10 cellular contexts compared by ENCODE assay signal in the genomic region with DNA sequence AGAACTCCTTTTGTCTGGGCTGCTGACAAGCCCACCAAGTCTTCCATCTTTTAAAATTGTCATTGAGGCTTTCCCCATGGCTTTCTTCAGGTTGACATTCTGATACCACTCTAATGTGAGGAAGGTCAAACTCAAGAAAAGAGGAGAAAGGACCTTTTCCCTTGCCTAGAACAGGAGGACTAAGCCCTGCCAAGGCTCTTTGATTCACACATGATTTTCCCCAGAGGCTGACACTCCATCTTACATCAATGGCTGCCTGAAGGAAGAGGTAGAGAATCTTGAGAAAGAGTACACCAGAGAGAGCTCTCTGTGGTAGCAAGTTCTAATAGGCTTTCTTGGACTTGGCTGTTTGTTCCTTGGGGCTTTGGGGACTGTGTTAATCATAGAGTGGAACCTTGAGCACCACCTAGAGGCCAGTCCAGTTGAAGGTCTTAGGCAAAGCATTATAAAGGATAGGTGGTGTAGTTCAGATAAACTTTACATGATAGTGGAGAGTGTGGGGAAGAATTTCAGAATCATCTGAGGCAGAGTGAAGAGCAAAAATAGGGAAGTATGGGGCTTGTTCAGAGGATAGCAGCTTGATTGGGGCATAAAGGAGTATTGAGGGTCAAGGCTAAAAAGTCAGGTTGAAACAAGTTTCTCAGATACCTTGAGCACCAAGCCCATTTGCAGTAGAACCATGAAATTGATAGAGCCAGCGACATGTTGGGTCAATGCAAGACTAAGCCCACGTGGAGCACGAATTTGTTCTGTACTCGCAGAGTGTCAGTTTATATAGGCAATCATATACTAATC. TPM values are rescaled to one million over a fixed set of nuclear protein-coding genes. Genes with fewer than 3 reads are reported as not detected.
A peak's percentile ranks its signal among the peaks of the same experiment; 100 is the strongest.
DNase-seq lines count a peak whose midpoint lies in the region; ATAC-seq, FAIRE-seq and TF ChIP-seq lines count a peak whose summit lies in the region.
"Had no signal": no experiment of that assay in that cellular context is flagged by ENCODE, and none has a peak within 500 bp of the region (broad histone marks: within the 10 kb centered on the region; RNA-seq: fewer than 3 reads in every experiment).

No MANE protein-coding gene starts in this region.

- no peak overlapping the region for H3K9ac ChIP-seq in HepG2 (ENCODE audit: insufficient read depth, low read depth, low read length)
- H3K9ac ChIP-seq: BLaER1 had no signal

- no peak overlapping the region for H3K4me2 ChIP-seq in HepG2 (ENCODE audit: low read depth, low read length)
- H3K4me2 ChIP-seq: BLaER1 had no signal

- BruUV-seq in HepG2 (replicated peaks; lab: Mats Ljungman, UMichigan), result no TSS peak

- no peak overlapping the region for H3K4me3 Mint-ChIP-seq in HFFc6
- no peak overlapping the region for H3K4me3 Mint-ChIP-seq in activated B cell treated with CpG ODN at 0.5 μM for 24 hours
- no peak overlapping the region for H3K4me3 Mint-ChIP-seq in chondrocyte (ENCODE audit: unreplicated experiment)

- H3K36me3 ChIP-seq in HepG2 (replicated peaks in 1 of 2; ENCODE audit: control insufficient read depth in 1 of 2, insufficient read depth in 2 of 2, low read length in 2 of 2), result peaks cover 3 to 22% of the 10 kb centered on the region in 2 experiments
- H3K36me3 ChIP-seq: BLaER1 had no signal

- H3K27ac ChIP-seq in HepG2 (ENCODE audit: extremely low read length, insufficient read depth, low read length), result no peak overlapping the region
- H3K27ac ChIP-seq: BLaER1, neutrophil had no signal

- no peaks in the 10 kb centered on the region for H3K27me3 Mint-ChIP-seq in HFFc6 (ENCODE audit: insufficient read depth)
- H3K27me3 Mint-ChIP-seq in activated B cell treated with CpG ODN at 0.5 μM for 24 hours, result no peaks in the 10 kb centered on the region
- H3K27me3 Mint-ChIP-seq in chondrocyte (ENCODE audit: low read depth), result no peaks in the 10 kb centered on the region

- no peak for TF ChIP-seq POLR2A in HepG2 (IDR thresholded peaks at IDR 0.05; ENCODE audit: insufficient read depth in 1 of 2, low read depth in 2 of 2, low read length in 2 of 2)

- 0 out of 2 replicates have a peak, but pooled peaks have one; percentile 34 for TF ChIP-seq RAD21 in HepG2 (CRISPR knock-in tag; IDR thresholded peaks at IDR 0.05)

- TF ChIP-seq CTCF in HFFc6 (IDR thresholded peaks at IDR 0.05), result peak; percentile 84
- peak; percentile 78 for TF ChIP-seq CTCF in activated B cell treated with CpG ODN at 0.5 μM for 24 hours (IDR thresholded peaks at IDR 0.05)
- TF ChIP-seq CTCF in chondrocyte (IDR thresholded peaks at IDR 0.05), result peak; percentile 86
- TF ChIP-seq CTCF in HepG2 (CRISPR knock-in tag; IDR thresholded peaks at IDR 0.05), result peak; percentile 72

- no peak for TF ChIP-seq EP300 in HepG2 (IDR thresholded peaks at IDR 0.05; ENCODE audit: low read depth in 2 of 2, low read length in 2 of 2)
- TF ChIP-seq EP300 in HepG2 (CRISPR knock-in tag; IDR thresholded peaks at IDR 0.05; ENCODE audit: borderline replicate concordance), result no peak

- CTCF ChIA-PET in activated B cell treated with CpG ODN at 0.5 μM for 24 hours (lab: Charles Lee) (interaction anchor here (0.9 to 6.3 kb wide), 6 partner anchors 131 to 568 kb away, joined by 3 to 89 read pairs (median 12); a partner anchor contains a TSS), HepG2 (lab: Yijun Ruan, JAX; ENCODE audit: low intra/inter-chr PET ratio, low total read pairs) (interaction anchor here (1.3 to 3.3 kb wide), 2 partner anchors 153 to 403 kb away, joined by 4 to 33 read pairs; no protein-coding TSS in a partner anchor)

- FAIRE-seq in HepG2 (lab: Jason Lieb, UNC), result peak; percentile 87

- H3K9me3 ChIP-seq in HepG2 (ENCODE audit: low read length), result no peaks in the 10 kb centered on the region
- H3K9me3 ChIP-seq: BLaER1, neutrophil had no signal

- 56% methylated on average over 4 of the region's 4 CpGs for WGBS in HepG2 (ENCODE audit: low lambda C conversion rate)

- H3K4me1 Mint-ChIP-seq in HFFc6 (ENCODE audit: low read depth) (no peaks in the 10 kb centered on the region), activated B cell treated with CpG ODN at 0.5 μM for 24 hours (no peaks in the 10 kb centered on the region), chondrocyte (ENCODE audit: low read depth) (no peaks in the 10 kb centered on the region)

- H3K36me3 Mint-ChIP-seq in HFFc6 (ENCODE audit: low read depth), result peaks cover 15% of the 10 kb centered on the region; the same call in 1 of the 2 replicates
- peaks cover 41% of the 10 kb centered on the region for H3K36me3 Mint-ChIP-seq in activated B cell treated with CpG ODN at 0.5 μM for 24 hours (ENCODE audit: low read depth)
- H3K36me3 Mint-ChIP-seq in chondrocyte (ENCODE audit: low read depth), result peaks cover 10% of the 10 kb centered on the region

- no peak overlapping the region for H3K4me3 ChIP-seq in HepG2 (replicated peaks in 1 of 3; ENCODE audit: insufficient read depth in 1 of 3, low read depth in 2 of 3, low read length in 3 of 3)
- H3K4me3 ChIP-seq: BLaER1 had no signal

- H3K27ac Mint-ChIP-seq in HFFc6 (no peak overlapping the region), activated B cell treated with CpG ODN at 0.5 μM for 24 hours (no peak overlapping the region), chondrocyte (ENCODE audit: unreplicated experiment) (no peak overlapping the region)

- peak; percentile 20 for DNase-seq in DMS79 treated with DMSO at 0.1 percent for 48 hours (lab: John Stamatoyannopoulos, UW)
- no peak for DNase-seq in DMS79 (lab: John Stamatoyannopoulos, UW)
- peak; percentile 62 for DNase-seq in HFFc6
- peak; percentile 26 for DNase-seq in NCI-H1694 treated with DMSO at 0.1 percent for 48 hours (lab: John Stamatoyannopoulos, UW)
- DNase-seq in activated B cell treated with CpG ODN at 0.5 μM for 24 hours, result no peak
- no peak for DNase-seq in chondrocyte (ENCODE audit: low spot score)
- peak; percentile 44 for DNase-seq in HepG2 (ENCODE audit: low spot score)
- DNase-seq in stimulated activated CD8-positive, alpha-beta memory T cell treated with anti-CD3 and anti-CD28 coated beads, Interleukin-15, amount 100 ng/mL, for 1 hour (ENCODE audit: low read depth), result peak; percentile 39

- no peaks in the 10 kb centered on the region for H3K79me2 ChIP-seq in HepG2 (ENCODE audit: insufficient read depth, low read length)

- ATAC-seq in activated B cell treated with CpG ODN at 0.5 μM for 24 hours (ENCODE audit: low read depth) (peak; percentile 86), HepG2 (peak; percentile 92)

- no peak overlapping the region for H2AFZ ChIP-seq in HepG2 (ENCODE audit: low read length)

- in situ Hi-C loops in HepG2 (cut with HindIII; ENCODE audit: extremely low pct_ligation_motif_present, low pct_unique_long_range_greater_than_20kb), result loop anchor here (25.0 kb wide), 1 partner anchor 458 kb away; a partner anchor contains a TSS

- no peaks in the 10 kb centered on the region for H3K27me3 ChIP-seq in HepG2 (ENCODE audit: control insufficient read depth in 1 of 2, insufficient read depth in 2 of 2, low read length in 2 of 2)
- H3K27me3 ChIP-seq: BLaER1, neutrophil had no signal

- H4K20me1 ChIP-seq in HepG2 (ENCODE audit: insufficient read depth, low read length), result no peaks in the 10 kb centered on the region
- H4K20me1 ChIP-seq: BLaER1 had no signal

- intact Hi-C loops in activated B cell treated with CpG ODN at 0.5 μM for 24 hours (cut with micrococcal nuclease) (loop anchor here (1.0 kb wide), 3 partner anchors 130 to 480 kb away; no protein-coding TSS in a partner anchor), HepG2 (cut with micrococcal nuclease; ENCODE audit: unreplicated experiment) (loop anchor here (1.0 to 10.0 kb wide), 2 partner anchors 153 to 481 kb away; no protein-coding TSS in a partner anchor)

- no peaks in the 10 kb centered on the region for H3K4me1 ChIP-seq in HepG2 (ENCODE audit: insufficient read depth, low read length)
- H3K4me1 ChIP-seq: BLaER1 had no signal

- POLR2A ChIA-PET in activated B cell treated with CpG ODN at 0.5 μM for 24 hours (lab: Charles Lee), result no interaction called here
- POLR2A ChIA-PET in HepG2 (lab: Yijun Ruan, JAX), result no interaction called here

- H3K9me3 Mint-ChIP-seq in HFFc6 (no peaks in the 10 kb centered on the region), activated B cell treated with CpG ODN at 0.5 μM for 24 hours (no peaks in the 10 kb centered on the region), chondrocyte (ENCODE audit: low read depth) (no peaks in the 10 kb centered on the region)

TF ChIP-seq in HepG2, 621 proteins besides CTCF, POLR2A, EP300 and RAD21:
- TF ChIP-seq STAG1 (CRISPR knock-in tag; IDR thresholded peaks at IDR 0.05) (peak; percentile 55), ZNF775 (CRISPR knock-in tag; IDR thresholded peaks at IDR 0.05; ENCODE audit: borderline replicate concordance) (no peak), SMC3 (IDR thresholded peaks at IDR 0.05; ENCODE audit: low read length) (peak; percentile 46; the same call in 1 of the 2 replicates), XRCC5 (optimal IDR thresholded peaks at IDR 0.05; ENCODE audit: low read length) (peak; percentile 21)
TF ChIP-seq in HepG2: peak in this region for 3.

RNA-seq across cellular contexts. Expression of a gene that starts 36.7 kb away (rescaled TPM):
- 10 to 100 TPM; 57.7 to 69.9 (median 63.0) TPM for total RNA-seq in HFFc6 (2021; fragmentation: NEBNext Ultra II Directional; extraction: Animal tissue kit (Norgen Biotek cat#: 25700))
- total RNA-seq in activated B cell treated with CpG ODN at 0.5 μM for 24 hours, result 19.7 and 24.2 TPM in 2 replicates
- 62.1 to 64.2 TPM (median 63.8 TPM) in 3 replicates for total RNA-seq in chondrocyte
- total RNA-seq in HepG2 (2016; rRNA removed; fragmentation: Illumina TruSeq; extraction: Trizol), result 11.9 and 15.7 TPM in 2 replicates
- total RNA-seq in HepG2 (2016; cell fraction: cytosol; rRNA removed; fragmentation: Illumina TruSeq; extraction: Trizol; ENCODE audit: low read depth), result 3.2 and 4.3 TPM in 2 replicates
- 11.6 and 16.8 TPM in 2 replicates for total RNA-seq in HepG2 (2016; cell fraction: insoluble cytoplasmic fraction; rRNA removed; fragmentation: Illumina TruSeq; extraction: Trizol)
- total RNA-seq in HepG2 (2016; cell fraction: membrane; rRNA removed; fragmentation: Illumina TruSeq; extraction: Trizol), result 7.2 and 8.1 TPM in 2 replicates
- total RNA-seq in HepG2 (2016; cell fraction: nucleus; rRNA removed; fragmentation: Illumina TruSeq; extraction: Trizol), result 14.9 and 18.8 TPM in 2 replicates
- 9.5 and 12.4 TPM in 2 replicates for polyA plus RNA-seq in HepG2 (2011; rRNA removed)
- polyA plus RNA-seq in HepG2 (2011; cell fraction: cytosol; rRNA removed), result 9.0 and 9.5 TPM in 2 replicates
- 4.3 and 4.9 TPM in 2 replicates for polyA plus RNA-seq in HepG2 (2011; cell fraction: nucleus; rRNA removed)
- polyA plus RNA-seq in HepG2 (2012), result 19.8 and 22.3 TPM in 2 replicates
- 3.2 TPM in 2 replicates for polyA plus RNA-seq in HepG2 (2016; cell fraction: cytosol; fragmentation: Illumina TruSeq; extraction: Trizol; ENCODE audit: low read depth)
- polyA plus RNA-seq in HepG2 (2016; cell fraction: insoluble cytoplasmic fraction; fragmentation: Illumina TruSeq; extraction: Trizol; ENCODE audit: low read depth), result 16.7 and 17.6 TPM in 2 replicates
- polyA plus RNA-seq in HepG2 (2016; cell fraction: membrane; fragmentation: Illumina TruSeq; extraction: Trizol; ENCODE audit: low read depth), result 6.9 and 7.0 TPM in 2 replicates
- polyA plus RNA-seq in HepG2 (2016; cell fraction: nucleus; fragmentation: Illumina TruSeq; extraction: Trizol; ENCODE audit: insufficient read depth, low read depth), result 25.9 and 28.4 TPM in 2 replicates
- 9.6 and 10.1 TPM in 2 replicates for polyA minus RNA-seq in HepG2 (2011; rRNA and poly(A)+ RNA removed; ENCODE audit: low replicate concordance)
- polyA minus RNA-seq in HepG2 (2011; cell fraction: cytosol; rRNA and poly(A)+ RNA removed), result 15.8 and 18.5 TPM in 2 replicates
- polyA minus RNA-seq in HepG2 (2011; cell fraction: nucleus; rRNA and poly(A)+ RNA removed), result 14.2 and 14.9 TPM in 2 replicates

Comparison
In these comparisons a context has a peak if more than half of its experiments do, and no peak if none do; other contexts are left out.
1. DNase-seq: peak in DMS79 treated with DMSO at 0.1 percent for 48 hours (single experiment), HFFc6 (single experiment), NCI-H1694 treated with DMSO at 0.1 percent for 48 hours (single experiment), HepG2 (single experiment) and stimulated activated CD8-positive, alpha-beta memory T cell treated with anti-CD3 and anti-CD28 coated beads, Interleukin-15, amount 100 ng/mL, for 1 hour (single experiment); none in DMS79 (single experiment), activated B cell treated with CpG ODN at 0.5 μM for 24 hours (single experiment) and chondrocyte (single experiment).
2. Peak in every context shown above with its lines, with median percentiles within 50 percentile points of each other: CTCF ChIP-seq.